In genomic region chr9:75148551-75148950, GRCh38 we compare ENCODE assay signal across 10 cellular contexts.
A peak's percentile ranks its signal among the peaks of the same experiment; 100 is the strongest.
DNase-seq lines count a peak whose midpoint lies in the region; ATAC-seq and TF ChIP-seq lines count a peak whose summit lies in the region.
"Had no signal": no experiment of that assay in that cellular context is flagged by ENCODE, and none has a peak within 500 bp of the region (broad histone marks: within the 10 kb centered on the region; RNA-seq: fewer than 3 reads in every experiment).

No MANE protein-coding gene starts in this region.

- no peak overlapping the region for H4K91ac ChIP-seq in neuronal stem cell (ENCODE audit: low read depth, low read length, poor library complexity)

- H3K9me3 ChIP-seq in colonic mucosa, result no peaks in the 10 kb centered on the region
- peaks cover 0 to 2% of the 10 kb centered on the region in 2 donors for H3K9me3 ChIP-seq in neuronal stem cell (replicated peaks in 1 of 2; ENCODE audit: control insufficient read depth in 2 of 2, insufficient read depth in 1 of 2, low read depth in 1 of 2, low read length in 2 of 2)
- H3K9me3 ChIP-seq: MG63 had no signal

- H3K36me3 ChIP-seq in colonic mucosa (peaks cover 4% of the 10 kb centered on the region), neuronal stem cell (replicated peaks in 1 of 2; ENCODE audit: control insufficient read depth in 2 of 2, insufficient read depth in 2 of 2, low read length in 2 of 2) (no peaks in the 10 kb centered on the region)
- H3K36me3 ChIP-seq: MG63 had no signal

- peak overlapping the region; percentile 54 for H2AFZ ChIP-seq in neuronal stem cell (ENCODE audit: low read length)

- H3K23ac ChIP-seq in neuronal stem cell (ENCODE audit: low read depth, low read length, poor library complexity), result no peak overlapping the region

- H2BK12ac ChIP-seq in neuronal stem cell (ENCODE audit: low read length), result no peak overlapping the region

- ATAC-seq in GM21390 (IDR thresholded peaks at IDR 0.05; ENCODE audit: unreplicated experiment), result no peak

- intact Hi-C loops in colonic mucosa (cut with DNase I), result no loop called here

- TF ChIP-seq CTCF in NB4 (IDR thresholded peaks at IDR 0.05; ENCODE audit: low read depth, low read length), result no peak
- no peak for TF ChIP-seq CTCF in colonic mucosa (IDR thresholded peaks at IDR 0.05)

- no peak overlapping the region for H4K8ac ChIP-seq in neuronal stem cell (ENCODE audit: low read depth, low read length)

- H3K27ac ChIP-seq in colonic mucosa (peak overlapping the region; percentile 26), neuronal stem cell (replicated peaks; ENCODE audit: low read length) (no peak overlapping the region)

- H3K79me1 ChIP-seq in neuronal stem cell (ENCODE audit: low read depth, low read length), result no peaks in the 10 kb centered on the region

- no peak overlapping the region for H3K4me2 ChIP-seq in neuronal stem cell (ENCODE audit: insufficient read depth, low read length, poor library complexity, severe bottlenecking)

- DNase-seq in EL (peak; percentile 86), NB4 (ENCODE audit: low read depth) (peak; percentile 4), colonic mucosa (no peak), neuronal stem cell (ENCODE audit: low spot score) (no peak), MV-4-11 (lab: John Stamatoyannopoulos, UW) (no peak), UCSD-AML1 (lab: John Stamatoyannopoulos, UW; ENCODE audit: unreplicated experiment) (no peak), NCI-H446 treated with DMSO at 0.1 percent for 48 hours (lab: John Stamatoyannopoulos, UW) (no peak)
- DNase-seq: activated CD4-positive, alpha-beta T cell treated with anti-CD3 and anti-CD28 coated beads, Interleukin-2, amount 50 U/mL, for 1 hour; MG63 had no signal

- H3K4me3 ChIP-seq in NB4 (ENCODE audit: low read depth, low read length) (no peak overlapping the region), colonic mucosa (no peak overlapping the region), neuronal stem cell (ENCODE audit: low read length in 2 of 2) (no peak overlapping the region)
- H3K4me3 ChIP-seq: MG63 had no signal

- H3K4me1 ChIP-seq in colonic mucosa (no peaks in the 10 kb centered on the region), neuronal stem cell (ENCODE audit: control insufficient read depth in 2 of 2, insufficient read depth in 1 of 2, low read depth in 1 of 2, low read length in 2 of 2) (no peaks in the 10 kb centered on the region)

- no peak overlapping the region for H2BK120ac ChIP-seq in neuronal stem cell (ENCODE audit: low read depth, low read length)

- no peak overlapping the region for H3K14ac ChIP-seq in neuronal stem cell (ENCODE audit: low read length)

- H3K18ac ChIP-seq in neuronal stem cell (ENCODE audit: low read length), result no peak overlapping the region

- no peak overlapping the region for H3K9ac ChIP-seq in colonic mucosa (ENCODE audit: low read depth in 2 of 2, low read length in 2 of 2)
- H3K9ac ChIP-seq in neuronal stem cell (ENCODE audit: low read depth, low read length, poor library complexity), result no peak overlapping the region

- H3K4ac ChIP-seq in neuronal stem cell (ENCODE audit: low read length), result no peak overlapping the region

- H2BK5ac ChIP-seq in neuronal stem cell (ENCODE audit: low read length), result no peak overlapping the region

- H3K27me3 ChIP-seq in colonic mucosa (no peaks in the 10 kb centered on the region), neuronal stem cell (ENCODE audit: control insufficient read depth in 3 of 3, insufficient read depth in 3 of 3, low read depth in 1 of 3, low read length in 3 of 3) (no peaks in the 10 kb centered on the region)
- H3K27me3 ChIP-seq: MG63 had no signal

- no peak overlapping the region for H2BK15ac ChIP-seq in neuronal stem cell (ENCODE audit: low read length)

- no CpG with 5 or more reads among the region's 1 CpG for WGBS in neuronal stem cell (ENCODE audit: extremely low coverage in 2 of 2, insufficient read length in 2 of 2, insufficient replicate concordance in 1 of 2), 2 donors

- no peak overlapping the region for H2AK5ac ChIP-seq in neuronal stem cell (ENCODE audit: low read depth, low read length)

- TF ChIP-seq POLR2A in NB4 (IDR thresholded peaks at IDR 0.05; ENCODE audit: extremely low read depth, insufficient read length), result no peak

Comparison
In these comparisons a context has a peak if more than half of its experiments do, and no peak if none do; other contexts are left out.
1. DNase-seq: peak in EL (single experiment) and NB4 (single experiment); none in colonic mucosa (single experiment), neuronal stem cell (single experiment), MV-4-11 (single experiment), UCSD-AML1 (single experiment) and NCI-H446 treated with DMSO at 0.1 percent for 48 hours (single experiment).